ENCODE assay signal across 15 cellular contexts in the genomic region with DNA sequence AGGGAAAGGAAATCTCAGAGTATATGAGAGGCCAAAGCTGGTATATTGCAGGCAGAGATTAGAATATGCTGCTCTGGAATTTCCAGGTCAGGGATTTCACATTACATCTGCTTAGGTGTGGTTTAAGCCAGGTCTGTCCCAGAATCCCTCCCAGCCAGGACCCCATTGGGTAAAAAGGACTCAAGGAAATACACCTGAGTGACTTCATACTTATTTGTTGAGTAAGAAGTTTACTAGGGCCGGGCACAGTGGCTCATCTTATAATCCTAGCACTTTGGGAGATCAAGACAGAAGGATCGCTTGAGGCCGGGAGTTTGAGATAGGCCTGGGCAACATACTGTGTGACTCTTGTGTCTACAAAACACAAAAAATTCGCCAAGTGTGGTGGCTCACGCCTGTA. TPM values are rescaled to one million over a fixed set of nuclear protein-coding genes. Genes with fewer than 3 reads are reported as not detected.
DNase-seq lines count a peak whose midpoint lies in the region; TF ChIP-seq lines count a peak whose summit lies in the region.
"Had no signal": no experiment of that assay in that cellular context is flagged by ENCODE, and none has a peak within 500 bp of the region (broad histone marks: within the 10 kb centered on the region; RNA-seq: fewer than 3 reads in every experiment).

No MANE protein-coding gene starts in this region.

- no peaks in the 10 kb centered on the region for H3K79me2 ChIP-seq in trophoblast cell (ENCODE audit: control insufficient read depth, insufficient read depth, low read length, poor library complexity)

- H3K9me3 ChIP-seq in WERI-Rb-1 (ENCODE audit: severe bottlenecking): no peaks in the 10 kb centered on the region
- no peaks in the 10 kb centered on the region for H3K9me3 ChIP-seq in trophoblast cell (ENCODE audit: insufficient read depth, low read depth, low read length)
- H3K9me3 ChIP-seq: BLaER1 treated with 17β-estradiol and CSF1 and Interleukin-3, amounts not matched to agents 10 nM and 100 nM had no signal

- peak; percentile 65 for DNase-seq in NCI-H82 (lab: John Stamatoyannopoulos, UW)
- peak; percentile 56 for DNase-seq in WERI-Rb-1
- peak; percentile 41 for DNase-seq in epithelial cell of esophagus (ENCODE audit: low read depth)
- DNase-seq in trophoblast cell: peak; percentile 70 to 76
- DNase-seq in foreskin melanocyte: no peak
- DNase-seq in stimulated activated CD4-positive, alpha-beta T cell treated with anti-CD3 and anti-CD28 coated beads, Interleukin-4, amount 100 ng/mL, for 24 hours: no peak
- DNase-seq in MV-4-11 (lab: John Stamatoyannopoulos, UW): no peak
- DNase-seq: ACHN; CD4-positive, CD25-positive, alpha-beta regulatory T cell; DMS53; GF-D8; HCEC 1CT; HFFc6 had no signal

- no peaks in the 10 kb centered on the region for H3K79me1 ChIP-seq in trophoblast cell (ENCODE audit: low read length)

- H3K4me2 ChIP-seq in trophoblast cell (ENCODE audit: low read length): no peak overlapping the region
- H3K4me2 ChIP-seq: BLaER1 treated with 17β-estradiol and CSF1 and Interleukin-3, amounts not matched to agents 10 nM and 100 nM had no signal

- H3K4me3 ChIP-seq in WERI-Rb-1 (ENCODE audit: low read depth, low read length): no peak overlapping the region
- no peak overlapping the region for H3K4me3 ChIP-seq in epithelial cell of esophagus (ENCODE audit: low read length)
- H3K4me3 ChIP-seq in trophoblast cell (ENCODE audit: low read depth, low read length): no peak overlapping the region
- H3K4me3 ChIP-seq: BLaER1 treated with 17β-estradiol and CSF1 and Interleukin-3, amounts not matched to agents 10 nM and 100 nM had no signal

- no peak overlapping the region for H3K9ac ChIP-seq in trophoblast cell (ENCODE audit: low read length)
- H3K9ac ChIP-seq: BLaER1 treated with 17β-estradiol and CSF1 and Interleukin-3, amounts not matched to agents 10 nM and 100 nM had no signal

- H2BK120ac ChIP-seq in trophoblast cell (ENCODE audit: insufficient read depth, low read length, poor library complexity): no peak overlapping the region

- peaks cover 9 to 14% of the 10 kb centered on the region in 2 experiments for H3K4me1 ChIP-seq in trophoblast cell (ENCODE audit: control insufficient read depth in 1 of 2, insufficient read depth in 2 of 2, low read length in 2 of 2)

- no peak overlapping the region for H2AFZ ChIP-seq in trophoblast cell (ENCODE audit: insufficient read depth, low read length, poor library complexity)

- H3K36me3 ChIP-seq in WERI-Rb-1 (no peaks in the 10 kb centered on the region), trophoblast cell (ENCODE audit: control insufficient read depth in 1 of 2, insufficient read depth in 2 of 2, low read length in 2 of 2) (no peaks in the 10 kb centered on the region)
- H3K36me3 ChIP-seq: BLaER1 treated with 17β-estradiol and CSF1 and Interleukin-3, amounts not matched to agents 10 nM and 100 nM had no signal

- no peak overlapping the region for H2BK12ac ChIP-seq in trophoblast cell (ENCODE audit: low read length)

- TF ChIP-seq CTCF in WERI-Rb-1 (IDR thresholded peaks at IDR 0.05; ENCODE audit: low read depth, low read length) (no peak), epithelial cell of esophagus (IDR thresholded peaks at IDR 0.05; ENCODE audit: insufficient read depth, low read depth, low read length, missing control alignments) (no peak)

- WGBS in trophoblast cell (ENCODE audit: extremely low coverage, insufficient coverage, insufficient read length): no CpG with 5 or more reads among the region's 5 CpGs

- H2AK5ac ChIP-seq in trophoblast cell (ENCODE audit: low read length): no peak overlapping the region

- H4K91ac ChIP-seq in trophoblast cell (ENCODE audit: low read depth, low read length): no peak overlapping the region

- no peak overlapping the region for H3K18ac ChIP-seq in trophoblast cell (ENCODE audit: low read length)

- H4K8ac ChIP-seq in trophoblast cell (ENCODE audit: low read depth, low read length): no peak overlapping the region

- no peak overlapping the region for H2BK5ac ChIP-seq in trophoblast cell (ENCODE audit: low read depth, low read length, poor library complexity)

- no peak overlapping the region for H3K4ac ChIP-seq in trophoblast cell (ENCODE audit: low read depth, low read length)

- H3K27ac ChIP-seq in WERI-Rb-1 (peak overlapping the region; percentile 26; the same call in 1 of the 2 replicates), trophoblast cell (ENCODE audit: low read depth, low read length) (no peak overlapping the region)
- H3K27ac ChIP-seq: BLaER1 treated with 17β-estradiol and CSF1 and Interleukin-3, amounts not matched to agents 10 nM and 100 nM had no signal

- no peak overlapping the region for H3K14ac ChIP-seq in trophoblast cell (ENCODE audit: low read length)

- H4K12ac ChIP-seq in trophoblast cell (ENCODE audit: low read depth, low read length): no peak overlapping the region

- H3K23ac ChIP-seq in trophoblast cell (ENCODE audit: low read length): no peak overlapping the region

- no peaks in the 10 kb centered on the region for H3K27me3 ChIP-seq in WERI-Rb-1 (ENCODE audit: insufficient read depth, low read depth, severe bottlenecking)
- no peaks in the 10 kb centered on the region for H3K27me3 ChIP-seq in trophoblast cell (ENCODE audit: insufficient read depth, low read length)
- H3K27me3 ChIP-seq: BLaER1 treated with 17β-estradiol and CSF1 and Interleukin-3, amounts not matched to agents 10 nM and 100 nM had no signal

RNA-seq across cellular contexts. Expression of a gene that starts 7.2 kb away (rescaled TPM):
- polyA plus RNA-seq in trophoblast cell (2013): 0.37 and 0.40 TPM in 2 replicates

RNA-seq across cellular contexts. Expression of a gene that starts 44.3 kb away (rescaled TPM):
- polyA plus RNA-seq in trophoblast cell (2013): 0.11 and 0.18 TPM in 2 replicates
- polyA plus RNA-seq: HepG2 had no signal

Comparison
In these comparisons a context has a peak if more than half of its experiments do, and no peak if none do; other contexts are left out.
1. DNase-seq: peak in NCI-H82 (single experiment), WERI-Rb-1 (single experiment), epithelial cell of esophagus (single experiment) and trophoblast cell (2 of 2); none in foreskin melanocyte (single experiment), stimulated activated CD4-positive, alpha-beta T cell treated with anti-CD3 and anti-CD28 coated beads, Interleukin-4, amount 100 ng/mL, for 24 hours (single experiment) and MV-4-11 (single experiment).